ENCODE assay signal across 15 cellular contexts in genomic region chr4:87114245-87115062, GRCh38.
DNase-seq lines count a peak whose midpoint lies in the region; ATAC-seq, FAIRE-seq and TF ChIP-seq lines count a peak whose summit lies in the region.
"Had no signal": no experiment of that assay in that cellular context is flagged by ENCODE, and none has a peak within 500 bp of the region (broad histone marks: within the 10 kb centered on the region; RNA-seq: fewer than 3 reads in every experiment).

No MANE protein-coding gene starts in this region.

- peak overlapping the region; percentile 42 for H3K18ac ChIP-seq in H9 (ENCODE audit: insufficient read length, low read depth, low read length)

- H4K5ac ChIP-seq in H9 (ENCODE audit: insufficient read length, low read depth, low read length): no peak overlapping the region

- H3K36me3 Mint-ChIP-seq in H9 (ENCODE audit: insufficient read depth in 1 of 3, low read depth in 3 of 3): peaks cover 25 to 65% (median 45%) of the 10 kb centered on the region in 3 experiments
- peaks cover 4% of the 10 kb centered on the region for H3K36me3 Mint-ChIP-seq in chondrocyte (ENCODE audit: low read depth)

- no peaks in the 10 kb centered on the region for H3K9me2 ChIP-seq in MM.1S (replicated peaks; ENCODE audit: insufficient read depth, low read length)

- no peak for TF ChIP-seq POLR2A in A549 (IDR thresholded peaks at IDR 0.05; ENCODE audit: low read length)

- H2AK5ac ChIP-seq in H9 (ENCODE audit: insufficient read length, low read length): no peak overlapping the region

- H3K23me2 ChIP-seq in H9 (ENCODE audit: insufficient read length, low read depth, low read length, poor library complexity, severe bottlenecking): no peaks in the 10 kb centered on the region

- H3K4me2 ChIP-seq in A549 (no peak overlapping the region), H9 (ENCODE audit: insufficient read depth, insufficient read length, low read length) (no peak overlapping the region), MM.1S (ENCODE audit: low read depth, low read length) (no peak overlapping the region)

- no peak overlapping the region for H3K56ac ChIP-seq in H9 (ENCODE audit: insufficient read length, low read depth, low read length)

- no peak overlapping the region for H2BK12ac ChIP-seq in H9 (ENCODE audit: insufficient read length, low read depth, low read length)

- H3K4me1 Mint-ChIP-seq in H9: peaks cover 22% of the 10 kb centered on the region in 2 experiments
- peaks cover 50% of the 10 kb centered on the region for H3K4me1 Mint-ChIP-seq in chondrocyte (ENCODE audit: low read depth)
- H3K4me1 Mint-ChIP-seq: stimulated activated naive CD8-positive, alpha-beta T cell treated with anti-CD3 and anti-CD28 coated beads, Interleukin-15, amount 100 ng/mL, for 72 hours had no signal

- no peak overlapping the region for H3T11ph ChIP-seq in H9 (ENCODE audit: low read length)

- H3K9ac ChIP-seq in H9 (ENCODE audit: extremely low read depth, insufficient read length, low read length) (no peak overlapping the region), MM.1S (ENCODE audit: low read length) (no peak overlapping the region)

- no peak overlapping the region for H2BK15ac ChIP-seq in H9 (ENCODE audit: low read depth, low read length)

- H3K27me3 ChIP-seq in H9 (ENCODE audit: insufficient read depth, low read length) (no peaks in the 10 kb centered on the region), kidney epithelial cell (ENCODE audit: control insufficient read depth, insufficient read depth, low read length) (no peaks in the 10 kb centered on the region), MM.1S (replicated peaks; ENCODE audit: insufficient read depth, low read length) (no peaks in the 10 kb centered on the region)
- H3K27me3 ChIP-seq: dorsolateral prefrontal cortex had no signal

- H3K9me3 Mint-ChIP-seq in H9: no peaks in the 10 kb centered on the region
- H3K9me3 Mint-ChIP-seq in chondrocyte (ENCODE audit: low read depth): no peaks in the 10 kb centered on the region
- H3K9me3 Mint-ChIP-seq: activated T-helper 1 cell treated with anti-CD3 and anti-CD28 coated beads, Interleukin-12 subunit alpha, Interleukin-12 subunit beta, Interleukin-2, Interleukin-4 antibody, amounts not matched to agents 30 ng/mL and 10 ng/mL and 1 ng/mL, durations not matched to agents 14 hours and 24 hours and 36 hours; stimulated activated naive CD8-positive, alpha-beta T cell treated with anti-CD3 and anti-CD28 coated beads, Interleukin-15, amount 100 ng/mL, for 72 hours had no signal

- H4K91ac ChIP-seq in H9 (ENCODE audit: insufficient read length, low read depth, low read length): no peak overlapping the region

- POLR2A ChIA-PET in A549 (lab: Yijun Ruan, JAX): no interaction called here

- H2AFZ ChIP-seq in H9 (ENCODE audit: low read length) (no peak overlapping the region), MM.1S (ENCODE audit: low read length) (no peak overlapping the region)

- H3K4me1 ChIP-seq in A549 (no peaks in the 10 kb centered on the region), H9 (ENCODE audit: insufficient read depth, low read length) (no peaks in the 10 kb centered on the region), MM.1S (ENCODE audit: low read length) (no peaks in the 10 kb centered on the region)

- no peak overlapping the region for H3K23ac ChIP-seq in H9 (ENCODE audit: insufficient read length, low read depth, low read length)

- CTCF ChIA-PET in A549 (lab: Yijun Ruan, JAX): interaction anchor here (0.5 to 0.9 kb wide), 2 partner anchors 21 to 71 kb away, joined by 3 read pairs; no protein-coding TSS in a partner anchor

- no peak for TF ChIP-seq RAD21 in A549 (conservative IDR thresholded peaks at IDR 0.05 in 1 of 2, IDR thresholded peaks at IDR 0.05 in 1 of 2)

- 94% methylated on average over 18 of the region's 24 CpGs for WGBS in A549 (ENCODE audit: missing lambda C conversion rate)
- no CpG with 5 or more reads among the region's 24 CpGs for WGBS in H9 (ENCODE audit: extremely low coverage, insufficient read length, low lambda C conversion rate)

- no peak overlapping the region for H2BK5ac ChIP-seq in H9 (ENCODE audit: insufficient read length, low read length)

- no peak overlapping the region for H3K27ac ChIP-seq in A549
- no peak overlapping the region for H3K27ac ChIP-seq in H9 (ENCODE audit: insufficient read length, low read depth, low read length)
- H3K27ac ChIP-seq in MM.1S (ENCODE audit: low read length): no peak overlapping the region

- no peak overlapping the region for H3K4ac ChIP-seq in H9 (ENCODE audit: low read depth, low read length)

- no peak overlapping the region for H3K4me3 ChIP-seq in A549
- no peak overlapping the region for H3K4me3 ChIP-seq in kidney epithelial cell (ENCODE audit: low read depth, low read length)
- H3K4me3 ChIP-seq in MM.1S (ENCODE audit: low read length): no peak overlapping the region
- H3K4me3 ChIP-seq: dorsolateral prefrontal cortex had no signal

- TF ChIP-seq EP300 in A549 (IDR thresholded peaks at IDR 0.05): no peak

- H2BK120ac ChIP-seq in H9 (ENCODE audit: low read depth, low read length, poor library complexity, severe bottlenecking): no peak overlapping the region

- H2BK20ac ChIP-seq in H9 (ENCODE audit: low read depth, low read length, poor library complexity, severe bottlenecking): no peak overlapping the region

- no peak for DNase-seq in A549 (ENCODE audit: low read depth in 1 of 2, low spot score in 1 of 2)
- DNase-seq in H9: peak; percentile 77
- DNase-seq in chondrocyte (ENCODE audit: low spot score): no peak
- no peak for DNase-seq in kidney epithelial cell (ENCODE audit: low read depth)
- no peak for DNase-seq in NCI-H1092 treated with DMSO at 0.1 percent for 48 hours (lab: John Stamatoyannopoulos, UW)
- no peak for DNase-seq in NCI-H345 (lab: John Stamatoyannopoulos, UW)
- no peak for DNase-seq in NCI-H2029 (lab: John Stamatoyannopoulos, UW)
- DNase-seq in MM.1S: no peak
- DNase-seq: activated CD4-positive, alpha-beta T cell treated with anti-CD3 and anti-CD28 coated beads, Interleukin-2, amount 50 U/mL, for 4 hours; dorsolateral prefrontal cortex; NCI-H82; SHP77 treated with DMSO at 0.1 percent for 48 hours; stimulated activated naive CD8-positive, alpha-beta T cell treated with anti-CD3 and anti-CD28 coated beads, Interleukin-15, amount 100 ng/mL, for 72 hours; T-helper 9 cell had no signal

- H3K4me3 Mint-ChIP-seq in H9 (no peak overlapping the region), chondrocyte (ENCODE audit: unreplicated experiment) (no peak overlapping the region)
- H3K4me3 Mint-ChIP-seq: activated T-helper 1 cell treated with anti-CD3 and anti-CD28 coated beads, Interleukin-12 subunit alpha, Interleukin-12 subunit beta, Interleukin-2, Interleukin-4 antibody, amounts not matched to agents 30 ng/mL and 10 ng/mL and 1 ng/mL, durations not matched to agents 14 hours and 24 hours and 36 hours; stimulated activated naive CD8-positive, alpha-beta T cell treated with anti-CD3 and anti-CD28 coated beads, Interleukin-15, amount 100 ng/mL, for 72 hours had no signal

- H3K14ac ChIP-seq in H9 (ENCODE audit: insufficient read depth, low read length): no peak overlapping the region; the same call in 1 of the 2 replicates

- no peaks in the 10 kb centered on the region; the same call in 1 of the 2 replicates for H3K27me3 Mint-ChIP-seq in H9 (ENCODE audit: low read depth)
- H3K27me3 Mint-ChIP-seq in chondrocyte (ENCODE audit: low read depth): no peaks in the 10 kb centered on the region
- H3K27me3 Mint-ChIP-seq: stimulated activated naive CD8-positive, alpha-beta T cell treated with anti-CD3 and anti-CD28 coated beads, Interleukin-15, amount 100 ng/mL, for 72 hours had no signal

- FAIRE-seq in A549 (lab: Jason Lieb, UNC): no peak

- H3K9me3 ChIP-seq in A549 (no peaks in the 10 kb centered on the region), H9 (ENCODE audit: control insufficient read depth, low read depth, low read length) (no peaks in the 10 kb centered on the region), MM.1S (replicated peaks; ENCODE audit: insufficient read depth, low read length) (no peaks in the 10 kb centered on the region)

- no peaks in the 10 kb centered on the region; the same call in 1 of the 2 replicates for H3K79me2 ChIP-seq in H9 (ENCODE audit: insufficient read depth, low read length)
- H3K79me2 ChIP-seq in MM.1S (ENCODE audit: low read length): peaks cover 44% of the 10 kb centered on the region

- peak in 1 of 2 experiments; percentile 65; a peak in 2 of 6 replicates for ATAC-seq in A549

- H4K8ac ChIP-seq in H9 (replicated peaks; ENCODE audit: insufficient read length, low read depth, low read length): no peak overlapping the region

- TF ChIP-seq CTCF in A549 (IDR thresholded peaks at IDR 0.05) (peak; percentile 9; the same call in 1 of the 3 replicates), H9 (conservative IDR thresholded peaks at IDR 0.05) (peak; percentile 72), chondrocyte (IDR thresholded peaks at IDR 0.05) (peak; percentile 14), kidney epithelial cell (IDR thresholded peaks at IDR 0.05; ENCODE audit: insufficient read depth, low read length, poor library complexity, severe bottlenecking) (peak; percentile 12), MM.1S (IDR thresholded peaks at IDR 0.05; ENCODE audit: low read length) (no peak)

- H3K36me3 ChIP-seq in kidney epithelial cell (ENCODE audit: control insufficient read depth, insufficient read depth, low read length): peaks cover 6% of the 10 kb centered on the region
- H3K36me3 ChIP-seq in MM.1S (replicated peaks; ENCODE audit: insufficient read depth, low read length): peaks cover 20% of the 10 kb centered on the region

- H3F3A ChIP-seq in MM.1S (ENCODE audit: insufficient read depth, low read length): no peaks in the 10 kb centered on the region

- H3K27ac Mint-ChIP-seq in H9 (peak overlapping the region in 2 of 3 experiments; percentile 51 to 81; a peak in 2 of 7 replicates), chondrocyte (ENCODE audit: unreplicated experiment) (peak overlapping the region; percentile 49)
- H3K27ac Mint-ChIP-seq: activated T-helper 1 cell treated with anti-CD3 and anti-CD28 coated beads, Interleukin-12 subunit alpha, Interleukin-12 subunit beta, Interleukin-2, Interleukin-4 antibody, amounts not matched to agents 30 ng/mL and 10 ng/mL and 1 ng/mL, durations not matched to agents 14 hours and 24 hours and 36 hours had no signal

- H4K20me1 ChIP-seq in H9 (ENCODE audit: control insufficient read depth, insufficient read depth, insufficient read length): no peaks in the 10 kb centered on the region
- H4K20me1 ChIP-seq in MM.1S (ENCODE audit: insufficient read depth, low read length): no peaks in the 10 kb centered on the region; the same call in 1 of the 2 replicates

- H3K79me1 ChIP-seq in H9 (ENCODE audit: insufficient read depth, low read depth, low read length, poor library complexity, severe bottlenecking): no peaks in the 10 kb centered on the region

TF ChIP-seq in A549, 52 proteins besides CTCF, POLR2A, EP300 and RAD21:
- no peak for TF ChIP-seq TP53 (CRISPR knock-in tag; IDR thresholded peaks at IDR 0.05)
- 0 out of 3 replicates have a peak, but pooled peaks have one; percentile 7 for TF ChIP-seq SMC3 (IDR thresholded peaks at IDR 0.05)
- no peak for TF ChIP-seq HEYL (CRISPR knock-in tag; IDR thresholded peaks at IDR 0.05)
- TF ChIP-seq EHMT2 (IDR thresholded peaks at IDR 0.05; ENCODE audit: low read depth): no peak
TF ChIP-seq in A549: peak in this region for 1.
